In the genomic region with DNA sequence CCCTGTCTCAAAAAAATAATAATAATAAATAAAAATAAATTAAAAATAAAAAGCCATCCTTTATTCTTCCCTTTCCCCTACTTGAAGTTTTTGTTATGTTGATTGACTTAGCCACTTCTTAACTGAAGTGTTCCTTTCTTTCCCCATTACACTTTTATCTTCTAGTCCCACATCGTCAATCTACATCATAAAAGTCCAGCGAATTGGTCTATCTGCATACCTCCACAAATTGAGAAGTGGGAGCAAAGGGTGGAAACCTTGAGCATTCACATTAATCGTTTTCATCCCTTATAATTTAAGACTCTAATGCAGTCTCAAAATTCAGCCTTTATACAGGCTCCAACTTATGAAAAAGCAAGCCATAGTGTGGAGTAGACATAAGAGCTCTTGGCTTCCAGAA, we compare ENCODE assay signal across 25 cellular contexts. TPM values are rescaled to one million over a fixed set of nuclear protein-coding genes. Genes with fewer than 3 reads are reported as not detected.
"Had no signal": no experiment of that assay in that cellular context is flagged by ENCODE, and none has a peak within 500 bp of the region (broad histone marks: within the 10 kb centered on the region; RNA-seq: fewer than 3 reads in every experiment).

No MANE protein-coding gene starts in this region.

- H3K27ac Mint-ChIP-seq: immature natural killer cell; naive thymus-derived CD8-positive, alpha-beta T cell; nephron progenitor cell; stimulated activated effector memory CD8-positive, alpha-beta T cell treated with anti-CD3 and anti-CD28 coated beads, Interleukin-12 subunit alpha, Interleukin-12 subunit beta, amount 100 ng/mL, for 72 hours had no signal

- H3K4me3 Mint-ChIP-seq: immature natural killer cell; naive thymus-derived CD8-positive, alpha-beta T cell; nephron progenitor cell; stimulated activated effector memory CD8-positive, alpha-beta T cell treated with anti-CD3 and anti-CD28 coated beads, Interleukin-12 subunit alpha, Interleukin-12 subunit beta, amount 100 ng/mL, for 72 hours had no signal

- H3K27ac ChIP-seq: dorsolateral prefrontal cortex, gastrocnemius medialis, lower lobe of right lung, prostate gland, right atrium auricular region, stomach, thyroid gland had no signal

- H3K9me3 ChIP-seq: gastrocnemius medialis, lower lobe of right lung, prostate gland, right atrium auricular region, stomach, thyroid gland had no signal

- H3K36me3 ChIP-seq: gastrocnemius medialis, lower lobe of right lung, prostate gland, right atrium auricular region, stomach, thyroid gland had no signal

- H3K4me1 ChIP-seq: gastrocnemius medialis, lower lobe of right lung, prostate gland, right atrium auricular region, stomach, thyroid gland had no signal

- H3K4me1 Mint-ChIP-seq: immature natural killer cell; naive thymus-derived CD8-positive, alpha-beta T cell; nephron progenitor cell; stimulated activated effector memory CD8-positive, alpha-beta T cell treated with anti-CD3 and anti-CD28 coated beads, Interleukin-12 subunit alpha, Interleukin-12 subunit beta, amount 100 ng/mL, for 72 hours had no signal

- H3K4me3 ChIP-seq: dorsolateral prefrontal cortex, gastrocnemius medialis, lower lobe of right lung, prostate gland, right atrium auricular region, smooth muscle cell, stomach, thyroid gland had no signal

- ATAC-seq: gastrocnemius medialis; left colon; left ventricle myocardium superior; lower lobe of right lung; naive thymus-derived CD8-positive, alpha-beta T cell; sciatic nerve; stimulated activated effector memory CD8-positive, alpha-beta T cell treated with anti-CD3 and anti-CD28 coated beads, Interleukin-12 subunit alpha, Interleukin-12 subunit beta, amount 100 ng/mL, for 72 hours had no signal

- H3K27me3 ChIP-seq: right atrium auricular region, thyroid gland had no signal

- H3K36me3 Mint-ChIP-seq: naive thymus-derived CD8-positive, alpha-beta T cell; stimulated activated effector memory CD8-positive, alpha-beta T cell treated with anti-CD3 and anti-CD28 coated beads, Interleukin-12 subunit alpha, Interleukin-12 subunit beta, amount 100 ng/mL, for 72 hours had no signal

- DNase-seq: dorsolateral prefrontal cortex; effector CD4-positive, alpha-beta T cell; gastrocnemius medialis; head of caudate nucleus; immature natural killer cell; islet precursor cell; kidney glomerular epithelial cell; left colon; left ventricle myocardium superior; lower lobe of right lung; naive thymus-derived CD8-positive, alpha-beta T cell; nephron progenitor cell; nucleus accumbens; stimulated activated CD4-positive, alpha-beta T cell treated with anti-CD3 and anti-CD28 coated beads, Interleukin-2, amount 100 ng/mL, for 24 hours; stimulated activated CD4-positive, alpha-beta T cell treated with anti-CD3 and anti-CD28 coated beads, Interleukin-4, amount 100 ng/mL, for 24 hours; stimulated activated naive CD4-positive, alpha-beta T cell treated with Interleukin-2 at 50 U/mL for 16 hours; stomach; thyroid gland; trophoblast cell had no signal

RNA-seq across cellular contexts. Expression of a gene that starts 6.5 kb away (rescaled TPM):
- total RNA-seq: gastrocnemius medialis; left ventricle myocardium superior; lower lobe of right lung; myocyte; naive thymus-derived CD8-positive, alpha-beta T cell; right atrium auricular region; smooth muscle cell had no signal
